26 cellular contexts compared by ENCODE assay signal in the genomic region with DNA sequence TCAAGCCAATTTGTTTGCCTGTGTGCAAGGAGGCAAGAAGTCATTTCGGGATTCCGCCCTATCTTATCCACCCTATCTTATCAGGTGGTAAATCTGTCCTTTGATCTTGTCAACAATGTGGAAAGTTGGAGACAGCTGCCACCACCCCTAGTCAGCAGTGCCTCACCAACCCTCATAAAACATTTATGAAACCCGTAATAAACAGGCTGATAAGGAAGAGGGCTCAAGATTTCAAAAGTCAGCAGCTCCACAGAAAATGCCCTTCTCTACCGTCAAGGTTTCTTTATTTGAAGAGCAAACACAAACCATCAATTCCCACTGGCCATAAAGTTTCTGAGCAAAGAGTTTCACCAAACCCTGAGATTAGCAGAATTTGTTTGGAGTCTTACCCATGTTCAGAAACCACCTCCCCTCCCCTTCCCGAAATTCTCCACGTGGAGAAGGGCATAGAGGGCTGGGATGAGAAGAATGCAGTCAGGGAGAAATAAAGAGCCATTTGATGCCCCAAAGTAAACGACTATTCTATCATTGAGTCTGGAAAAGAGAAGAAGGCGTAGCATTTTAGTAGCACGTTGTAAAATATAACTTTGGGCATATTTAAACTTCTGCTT.
DNase-seq lines count a peak whose midpoint lies in the region; TF ChIP-seq lines count a peak whose summit lies in the region.
"Had no signal": no experiment of that assay in that cellular context is flagged by ENCODE, and none has a peak within 500 bp of the region (broad histone marks: within the 10 kb centered on the region; RNA-seq: fewer than 3 reads in every experiment).

No MANE protein-coding gene starts in this region.

- no peak overlapping the region for H3K4ac ChIP-seq in mesendoderm (ENCODE audit: low read depth, low read length)

- H2AK5ac ChIP-seq in mesendoderm (ENCODE audit: low read length) = no peak overlapping the region

- H3K27ac Mint-ChIP-seq in type B pancreatic cell = peak overlapping the region; percentile 36
- H3K27ac Mint-ChIP-seq: activated CD8-positive, alpha-beta T cell treated with anti-CD3 and anti-CD28 coated beads for 36 hours; activated naive CD4-positive, alpha-beta T cell treated with anti-CD3 and anti-CD28 coated beads, Interleukin-2, amount 10 ng/mL, durations not matched to agents 7 days and 5 days had no signal

- no peak overlapping the region for H3K18ac ChIP-seq in mesendoderm (ENCODE audit: low read length)

- H3K4me3 Mint-ChIP-seq in type B pancreatic cell = no peak overlapping the region
- H3K4me3 Mint-ChIP-seq: activated CD8-positive, alpha-beta T cell treated with anti-CD3 and anti-CD28 coated beads for 36 hours; activated naive CD4-positive, alpha-beta T cell treated with anti-CD3 and anti-CD28 coated beads, Interleukin-2, amount 10 ng/mL, durations not matched to agents 7 days and 5 days; central memory CD8-positive, alpha-beta T cell; nephron progenitor cell had no signal

- H3K4me1 Mint-ChIP-seq in type B pancreatic cell (ENCODE audit: unreplicated experiment) = peaks cover 4% of the 10 kb centered on the region
- H3K4me1 Mint-ChIP-seq: activated naive CD4-positive, alpha-beta T cell treated with anti-CD3 and anti-CD28 coated beads, Interleukin-2, amount 10 ng/mL, durations not matched to agents 7 days and 5 days; central memory CD8-positive, alpha-beta T cell had no signal

- peak overlapping the region; percentile 75 for H3K27ac ChIP-seq in HEK293 (ENCODE audit: extremely low read depth, low read depth, low read length)
- no peak overlapping the region for H3K27ac ChIP-seq in mesendoderm (ENCODE audit: low read depth, low read length)
- H3K27ac ChIP-seq: body of pancreas, PC-9, right atrium auricular region, uterus had no signal

- no peak overlapping the region for H3K9ac ChIP-seq in mesendoderm (ENCODE audit: low read length)

- no CpG with 5 or more reads among the region's 9 CpGs for WGBS in mesendoderm (ENCODE audit: extremely low coverage, insufficient coverage, low lambda C conversion rate)

- H4K8ac ChIP-seq in mesendoderm (ENCODE audit: low read depth, low read length) = no peak overlapping the region

- TF ChIP-seq CTCF in HEK293 (tag by site-specific recombination; IDR thresholded peaks at IDR 0.05) (no peak), type B pancreatic cell (conservative IDR thresholded peaks at IDR 0.05) (no peak)

- H3K36me3 ChIP-seq in HEK293 (ENCODE audit: control insufficient read depth in 2 of 2, insufficient read depth in 1 of 2, low read length in 2 of 2) (no peaks in the 10 kb centered on the region), mesendoderm (ENCODE audit: control insufficient read depth, insufficient read depth, low read length) (no peaks in the 10 kb centered on the region)
- H3K36me3 ChIP-seq: right atrium auricular region, uterus had no signal

- no peak overlapping the region for H2BK5ac ChIP-seq in mesendoderm (ENCODE audit: low read length)

- no peaks in the 10 kb centered on the region for H3K9me3 ChIP-seq in HEK293 (ENCODE audit: control insufficient read depth, insufficient read depth, low read depth, low read length)
- H3K9me3 ChIP-seq: body of pancreas, right atrium auricular region, uterus had no signal

- H3K56ac ChIP-seq in mesendoderm (ENCODE audit: low read length) = no peak overlapping the region

- POLR2A ChIA-PET in HEK293 (lab: Yijun Ruan, JAX) = no interaction called here

- no peak overlapping the region for H3K4me3 ChIP-seq in HEK293 (ENCODE audit: low read depth, low read length)
- H3K4me3 ChIP-seq in mesendoderm (ENCODE audit: low read length) = no peak overlapping the region
- H3K4me3 ChIP-seq: body of pancreas, lung, PC-9, right atrium auricular region, smooth muscle cell, uterus had no signal

- H3K27me3 ChIP-seq in mesendoderm (ENCODE audit: insufficient read depth, low read length, poor library complexity) = no peaks in the 10 kb centered on the region
- H3K27me3 ChIP-seq: body of pancreas, right atrium auricular region, uterus had no signal

- H3K23ac ChIP-seq in mesendoderm (ENCODE audit: low read length) = no peak overlapping the region

- H3K79me1 ChIP-seq in mesendoderm (ENCODE audit: low read length) = no peaks in the 10 kb centered on the region

- CTCF ChIA-PET in HEK293 (lab: Yijun Ruan, JAX) = interaction anchor here (0.6 to 2.2 kb wide), 6 partner anchors 9 to 1531 kb away, joined by 3 to 6 read pairs (median 3); no protein-coding TSS in a partner anchor

- no peak overlapping the region for H2BK15ac ChIP-seq in mesendoderm (replicated peaks; ENCODE audit: low read depth)

- peak; percentile 73 for DNase-seq in SW480 (ENCODE audit: low spot score)
- DNase-seq in mesendoderm = peak; percentile 60
- no peak for DNase-seq in type B pancreatic cell (ENCODE audit: extremely low spot score, unreplicated experiment)
- DNase-seq in NCI-H526 treated with DMSO at 0.1 percent for 48 hours (lab: John Stamatoyannopoulos, UW) = no peak
- DNase-seq in NCI-H2029 (lab: John Stamatoyannopoulos, UW) = no peak
- no peak for DNase-seq in epidermal melanocyte (ENCODE audit: insufficient read length, low spot score)
- DNase-seq: activated CD8-positive, alpha-beta memory T cell treated with anti-CD3 and anti-CD28 coated beads, Interleukin-2, amount 50 U/mL, for 48 hours; activated CD8-positive, alpha-beta T cell treated with anti-CD3 and anti-CD28 coated beads for 36 hours; activated naive CD4-positive, alpha-beta T cell treated with anti-CD3 and anti-CD28 coated beads, Interleukin-2, amount 10 ng/mL, durations not matched to agents 7 days and 5 days; body of pancreas; dermis blood vessel endothelial cell; DMS153; IMR-90; NCI-H1105 treated with DMSO at 0.1 percent for 48 hours; NCI-H1930; NCI-H524 treated with DMSO at 0.1 percent for 48 hours; nephron progenitor cell; Right ventricle myocardium superior; stimulated activated naive CD8-positive, alpha-beta T cell treated with anti-CD3 and anti-CD28 coated beads, Interleukin-15, Interleukin-2, amounts not matched to agents 100 U/mL and 50 U/mL, for 24 hours; uterus had no signal

- H2BK120ac ChIP-seq in mesendoderm (ENCODE audit: low read depth, low read length) = no peak overlapping the region

- no peaks in the 10 kb centered on the region for H3K9me3 Mint-ChIP-seq in type B pancreatic cell
- H3K9me3 Mint-ChIP-seq: activated CD8-positive, alpha-beta T cell treated with anti-CD3 and anti-CD28 coated beads for 36 hours; activated naive CD4-positive, alpha-beta T cell treated with anti-CD3 and anti-CD28 coated beads, Interleukin-2, amount 10 ng/mL, durations not matched to agents 7 days and 5 days; central memory CD8-positive, alpha-beta T cell; nephron progenitor cell had no signal

- H3K4me1 ChIP-seq in HEK293 (ENCODE audit: control insufficient read depth, insufficient read depth, low read length) (peaks cover 30% of the 10 kb centered on the region), mesendoderm (ENCODE audit: control insufficient read depth, low read depth, low read length) (peaks cover 2% of the 10 kb centered on the region)
- H3K4me1 ChIP-seq: right atrium auricular region, uterus had no signal

- no peaks in the 10 kb centered on the region for H3K79me2 ChIP-seq in mesendoderm (ENCODE audit: control insufficient read depth, insufficient read depth, low read length)

- H4K5ac ChIP-seq in mesendoderm (ENCODE audit: low read length) = no peak overlapping the region

- peaks cover 49% of the 10 kb centered on the region for H3K27me3 Mint-ChIP-seq in type B pancreatic cell

- no peaks in the 10 kb centered on the region for H3K36me3 Mint-ChIP-seq in type B pancreatic cell
- H3K36me3 Mint-ChIP-seq: activated naive CD4-positive, alpha-beta T cell treated with anti-CD3 and anti-CD28 coated beads, Interleukin-2, amount 10 ng/mL, durations not matched to agents 7 days and 5 days had no signal

- no peak overlapping the region for H3K4me2 ChIP-seq in mesendoderm (ENCODE audit: low read length)
- H3K4me2 ChIP-seq: PC-9, smooth muscle cell had no signal

TF ChIP-seq in HEK293, 187 proteins besides CTCF, POLR2A, EP300 and RAD21 (continues in another document):
- TF ChIP-seq, protein P1, sequence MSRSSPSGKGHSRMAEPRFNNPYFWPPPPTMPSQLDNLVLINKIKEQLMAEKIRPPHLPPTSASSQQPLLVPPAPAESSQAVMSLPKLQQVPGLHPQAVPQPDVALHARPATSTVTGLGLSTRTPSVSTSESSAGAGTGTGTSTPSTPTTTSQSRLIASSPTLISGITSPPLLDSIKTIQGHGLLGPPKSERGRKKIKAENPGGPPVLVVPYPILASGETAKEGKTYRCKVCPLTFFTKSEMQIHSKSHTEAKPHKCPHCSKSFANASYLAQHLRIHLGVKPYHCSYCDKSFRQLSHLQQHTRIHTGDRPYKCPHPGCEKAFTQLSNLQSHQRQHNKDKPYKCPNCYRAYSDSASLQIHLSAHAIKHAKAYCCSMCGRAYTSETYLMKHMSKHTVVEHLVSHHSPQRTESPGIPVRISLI (tag by site-specific recombination; IDR thresholded peaks at IDR 0.05) = no peak
- TF ChIP-seq SP7 (tag by site-specific recombination; IDR thresholded peaks at IDR 0.05) (peak; percentile 98), HOXA7 (CRISPR knock-in tag; IDR thresholded peaks at IDR 0.05; ENCODE audit: borderline replicate concordance) (no peak), KLF1 (tag by site-specific recombination; IDR thresholded peaks at IDR 0.05) (peak; percentile 37; the same call in 1 of the 2 replicates), ZNF394 (tag by site-specific recombination; IDR thresholded peaks at IDR 0.05; ENCODE audit: borderline replicate concordance) (no peak), ZFHX2 (tag by site-specific recombination; conservative IDR thresholded peaks at IDR 0.05) (no peak)
- TF ChIP-seq, protein P2, sequence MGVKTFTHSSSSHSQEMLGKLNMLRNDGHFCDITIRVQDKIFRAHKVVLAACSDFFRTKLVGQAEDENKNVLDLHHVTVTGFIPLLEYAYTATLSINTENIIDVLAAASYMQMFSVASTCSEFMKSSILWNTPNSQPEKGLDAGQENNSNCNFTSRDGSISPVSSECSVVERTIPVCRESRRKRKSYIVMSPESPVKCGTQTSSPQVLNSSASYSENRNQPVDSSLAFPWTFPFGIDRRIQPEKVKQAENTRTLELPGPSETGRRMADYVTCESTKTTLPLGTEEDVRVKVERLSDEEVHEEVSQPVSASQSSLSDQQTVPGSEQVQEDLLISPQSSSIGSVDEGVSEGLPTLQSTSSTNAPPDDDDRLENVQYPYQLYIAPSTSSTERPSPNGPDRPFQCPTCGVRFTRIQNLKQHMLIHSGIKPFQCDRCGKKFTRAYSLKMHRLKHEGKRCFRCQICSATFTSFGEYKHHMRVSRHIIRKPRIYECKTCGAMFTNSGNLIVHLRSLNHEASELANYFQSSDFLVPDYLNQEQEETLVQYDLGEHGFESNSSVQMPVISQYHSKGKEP (tag by site-specific recombination; IDR thresholded peaks at IDR 0.05) = no peak

Comparison
In these comparisons a context has a peak if more than half of its experiments do, and no peak if none do; other contexts are left out.
1. DNase-seq: peak in SW480 (single experiment) and mesendoderm (single experiment); none in type B pancreatic cell (single experiment), NCI-H526 treated with DMSO at 0.1 percent for 48 hours (single experiment), NCI-H2029 (single experiment) and epidermal melanocyte (single experiment).